Comparison of ENCODE assay signal across 1 cellular context in genomic region chr1:212853658-212854057, GRCh38.
TF ChIP-seq lines count a peak whose summit lies in the region.

No MANE protein-coding gene starts in this region.

TF ChIP-seq in GM23338, 12 proteins besides CTCF, POLR2A, EP300 and RAD21 (continued from another document):
- TF ChIP-seq ZNF462 (CRISPR knock-in tag; IDR thresholded peaks at IDR 0.05), result no peak
- no peak for TF ChIP-seq REST (IDR thresholded peaks at IDR 0.05; ENCODE audit: unreplicated experiment)
- no peak for TF ChIP-seq ETS1 (IDR thresholded peaks at IDR 0.05)
- TF ChIP-seq ZNF331 (CRISPR knock-in tag; IDR thresholded peaks at IDR 0.05; ENCODE audit: low read depth), result no peak
- TF ChIP-seq ZNF114 (CRISPR knock-in tag; IDR thresholded peaks at IDR 0.05), result no peak
- no peak for TF ChIP-seq EZH2phosphoT487 (IDR thresholded peaks at IDR 0.05; ENCODE audit: unreplicated experiment)
TF ChIP-seq in GM23338: peak in this region for 0.
